ENCODE assay signal across 18 cellular contexts in genomic region chr11:46729110-46730027, GRCh38. TPM values are rescaled to one million over a fixed set of nuclear protein-coding genes. Genes with fewer than 3 reads are reported as not detected.
A peak's percentile ranks its signal among the peaks of the same experiment; 100 is the strongest.
DNase-seq lines count a peak whose midpoint lies in the region; ATAC-seq, FAIRE-seq and TF ChIP-seq lines count a peak whose summit lies in the region.
"Had no signal": no experiment of that assay in that cellular context is flagged by ENCODE, and none has a peak within 500 bp of the region (broad histone marks: within the 10 kb centered on the region; RNA-seq: fewer than 3 reads in every experiment).

No MANE protein-coding gene starts in this region.

- no peaks in the 10 kb centered on the region for H3K23me2 ChIP-seq in H1 (ENCODE audit: low read depth, low read length)

- H3K79me2 ChIP-seq in H1 (ENCODE audit: control insufficient read depth in 1 of 2, insufficient read depth in 2 of 2, low read length in 2 of 2) = no peaks in the 10 kb centered on the region

- H3K27me3 Mint-ChIP-seq in CD4-positive, alpha-beta memory T cell = no peaks in the 10 kb centered on the region

- FAIRE-seq in H1 (lab: Jason Lieb, UNC) = no peak

- H3K18ac ChIP-seq in H1 (ENCODE audit: extremely low read depth, low read length) = no peak overlapping the region

- H3K9ac ChIP-seq in H1 (replicated peaks in 1 of 4; ENCODE audit: extremely low read depth in 1 of 4, low read depth in 3 of 4, low read length in 3 of 4) = no peak overlapping the region
- H3K9ac ChIP-seq: BLaER1 had no signal

- intact Hi-C loops in right lobe of liver (cut with DNase I) = no loop called here
- intact Hi-C loops in CD4-positive, alpha-beta memory T cell (cut with micrococcal nuclease) = no loop called here

- no peak overlapping the region for H2BK15ac ChIP-seq in H1 (ENCODE audit: low read length)

- no peaks in the 10 kb centered on the region for H3K27me3 ChIP-seq in H1 (replicated peaks in 1 of 4; ENCODE audit: control insufficient read depth in 3 of 4, extremely low read depth in 1 of 4, insufficient read depth in 3 of 4, low read length in 3 of 4)
- H3K27me3 ChIP-seq in right lobe of liver = no peaks in the 10 kb centered on the region
- H3K27me3 ChIP-seq in CD4-positive, alpha-beta memory T cell (ENCODE audit: insufficient read depth, low read length) = no peaks in the 10 kb centered on the region
- H3K27me3 ChIP-seq: BLaER1 had no signal

- no peak overlapping the region for H2BK5ac ChIP-seq in H1 (ENCODE audit: low read depth, low read length)

- H3K79me1 ChIP-seq in H1 (ENCODE audit: low read depth, low read length) = no peaks in the 10 kb centered on the region

- no peak overlapping the region for H4K91ac ChIP-seq in H1 (replicated peaks; ENCODE audit: insufficient read length, low read length)

- H3K9me3 ChIP-seq in H1 (ENCODE audit: insufficient read depth in 2 of 2, low read depth in 1 of 2, low read length in 1 of 2) (no peaks in the 10 kb centered on the region), right lobe of liver (no peaks in the 10 kb centered on the region)
- no peaks in the 10 kb centered on the region for H3K9me3 ChIP-seq in CD4-positive, alpha-beta memory T cell (ENCODE audit: control insufficient read depth in 1 of 2, low read length in 2 of 2)
- H3K9me3 ChIP-seq: BLaER1 had no signal

- TF ChIP-seq POLR2A in H1 (IDR thresholded peaks at IDR 0.05; ENCODE audit: control extremely low read depth in 1 of 2, low read depth in 2 of 2, low read length in 2 of 2) (no peak), right lobe of liver (IDR thresholded peaks at IDR 0.05) (no peak)

- no peak overlapping the region for H3K23ac ChIP-seq in H1 (ENCODE audit: insufficient read length)

- no peaks in the 10 kb centered on the region for H3K4me1 Mint-ChIP-seq in CD4-positive, alpha-beta memory T cell

- TF ChIP-seq RAD21 in H1 (IDR thresholded peaks at IDR 0.05 in 1 of 2, conservative IDR thresholded peaks at IDR 0.05 in 1 of 2; ENCODE audit: low read depth in 2 of 2, low read length in 2 of 2) = no peak

- H3K4me3 Mint-ChIP-seq in CD4-positive, alpha-beta memory T cell = no peak overlapping the region

- H3K4me1 ChIP-seq in H1 (replicated peaks in 1 of 4; ENCODE audit: control insufficient read depth in 3 of 4, insufficient read depth in 4 of 4, low read length in 3 of 4) = peaks cover 0 to under 1% (median 0%) of the 10 kb centered on the region in 4 experiments; a peak in 2 of 7 replicates
- H3K4me1 ChIP-seq in right lobe of liver = peaks cover 0 to 35% (median 6%) of the 10 kb centered on the region in 4 donors
- H3K4me1 ChIP-seq in CD4-positive, alpha-beta memory T cell (ENCODE audit: insufficient read depth, low read length) = no peaks in the 10 kb centered on the region

- no peak overlapping the region for H3K4me2 ChIP-seq in H1 (ENCODE audit: insufficient read depth in 1 of 2, low read depth in 2 of 2, low read length in 2 of 2)
- H3K4me2 ChIP-seq: BLaER1 had no signal

- H4K5ac ChIP-seq in H1 (ENCODE audit: insufficient read length, low read depth, low read length) = no peak overlapping the region

- no peak overlapping the region for H3K56ac ChIP-seq in H1 (replicated peaks; ENCODE audit: insufficient read length, low read depth, low read length)

- no peak overlapping the region for H2BK120ac ChIP-seq in H1 (replicated peaks; ENCODE audit: low read depth, low read length)

- POLR2A ChIA-PET in H1 (lab: Charles Lee; ENCODE audit: partially characterized antibody) = interaction anchor here (1.3 kb wide), 1 partner anchor 9 kb away, joined by 3 read pairs; no protein-coding TSS in a partner anchor
- POLR2A ChIA-PET in CD4-positive, alpha-beta memory T cell (lab: Charles Lee; ENCODE audit: partially characterized antibody) = interaction anchor here (1.0 kb wide), 1 partner anchor 14 kb away, joined by 3 read pairs; no protein-coding TSS in a partner anchor

- H2BK12ac ChIP-seq in H1 (ENCODE audit: low read depth, low read length) = no peak overlapping the region

- no peak overlapping the region for H3K4ac ChIP-seq in H1 (replicated peaks; ENCODE audit: insufficient read length, low read depth, low read length)

- H4K20me1 ChIP-seq in H1 (replicated peaks in 1 of 2; ENCODE audit: control insufficient read depth in 1 of 2, insufficient read depth in 2 of 2, low read length in 2 of 2) = no peaks in the 10 kb centered on the region
- H4K20me1 ChIP-seq: BLaER1 had no signal

- H3K27ac ChIP-seq in H1 (ENCODE audit: low read depth, low read length) = no peak overlapping the region
- no peak overlapping the region for H3K27ac ChIP-seq in right lobe of liver
- no peak overlapping the region for H3K27ac ChIP-seq in CD4-positive, alpha-beta memory T cell (ENCODE audit: low read depth, low read length)
- H3K27ac ChIP-seq: BLaER1, SK-N-MC had no signal

- H2BK20ac ChIP-seq in H1 (ENCODE audit: low read length) = no peak overlapping the region

- CTCF ChIA-PET in H1 (lab: Charles Lee; ENCODE audit: partially characterized antibody) = interaction anchor here (0.8 to 2.0 kb wide), 3 partner anchors 51 to 60 kb away, joined by 3 to 7 read pairs (median 3); no protein-coding TSS in a partner anchor
- CTCF ChIA-PET in CD4-positive, alpha-beta memory T cell (lab: Charles Lee; ENCODE audit: partially characterized antibody) = interaction anchor here (0.6 kb wide), 1 partner anchor 44 kb away, joined by 3 read pairs; no protein-coding TSS in a partner anchor

- no peaks in the 10 kb centered on the region for H3K36me3 Mint-ChIP-seq in activated naive CD4-positive, alpha-beta T cell treated with anti-CD3 and anti-CD28 coated beads, Interleukin-2, amount 50 U/mL, for 72 hours
- no peaks in the 10 kb centered on the region for H3K36me3 Mint-ChIP-seq in CD4-positive, alpha-beta memory T cell

- no peak for TF ChIP-seq EP300 in H1 (IDR thresholded peaks at IDR 0.05; ENCODE audit: borderline replicate concordance in 1 of 2, low read depth in 2 of 2, low read length in 2 of 2)

- no peak for DNase-seq in activated naive CD4-positive, alpha-beta T cell treated with anti-CD3 and anti-CD28 coated beads, Interleukin-2, amount 50 U/mL, for 72 hours (ENCODE audit: low spot score in 2 of 2)
- DNase-seq in activated naive CD4-positive, alpha-beta T cell treated with Interleukin-2 at 50 U/mL for 16 hours = no peak
- DNase-seq in H1 (ENCODE audit: low read depth in 1 of 2, low spot score in 2 of 2) (no peak), right lobe of liver (peak in 1 of 3 donors; percentile 40), OCI-M2 (lab: John Stamatoyannopoulos, UW; ENCODE audit: unreplicated experiment) (no peak), NCI-H748 (lab: John Stamatoyannopoulos, UW; ENCODE audit: unreplicated experiment) (no peak)
- DNase-seq in CD4-positive, alpha-beta memory T cell = no peak
- DNase-seq: 8988T, GOT3, Kasumi-1, NCI-H1930, NCI-H2171, NCI-H524 treated with DMSO at 0.1 percent for 48 hours, OCI-M1 had no signal

- no peak for TF ChIP-seq CTCF in H1 (IDR thresholded peaks at IDR 0.05; ENCODE audit: control extremely low read depth in 1 of 3, insufficient read depth in 1 of 3, low read depth in 1 of 3, low read length in 3 of 3)
- no peak for TF ChIP-seq CTCF in right lobe of liver (IDR thresholded peaks at IDR 0.05)

- no peak overlapping the region for H3K4me3 ChIP-seq in H1 (ENCODE audit: extremely low read depth in 1 of 4, insufficient read depth in 2 of 4, low read depth in 3 of 4, low read length in 4 of 4)
- no peak overlapping the region for H3K4me3 ChIP-seq in right lobe of liver
- H3K4me3 ChIP-seq in CD4-positive, alpha-beta memory T cell (ENCODE audit: low read length in 2 of 2) = no peak overlapping the region
- H3K4me3 ChIP-seq: BLaER1, SK-N-MC had no signal

- H3K36me3 ChIP-seq in H1 (ENCODE audit: control insufficient read depth in 2 of 4, insufficient read depth in 4 of 4, low read length in 3 of 4) (no peaks in the 10 kb centered on the region), right lobe of liver (peaks cover 0 to 96% (median 46%) of the 10 kb centered on the region in 4 donors)
- no peaks in the 10 kb centered on the region for H3K36me3 ChIP-seq in CD4-positive, alpha-beta memory T cell (ENCODE audit: insufficient read depth, low read length)
- H3K36me3 ChIP-seq: BLaER1 had no signal

- H3K27ac Mint-ChIP-seq in activated naive CD4-positive, alpha-beta T cell treated with anti-CD3 and anti-CD28 coated beads, Interleukin-2, amount 50 U/mL, for 72 hours = peak overlapping the region; percentile 48 to 66
- no peak overlapping the region for H3K27ac Mint-ChIP-seq in CD4-positive, alpha-beta memory T cell

- H4K8ac ChIP-seq in H1 (ENCODE audit: extremely low read depth, insufficient read depth, low read length) = no peak overlapping the region

- peak overlapping the region; percentile 50; the same call in 1 of the 2 replicates for H2AFZ ChIP-seq in H1 (ENCODE audit: low read length)

- no peaks in the 10 kb centered on the region for H3K9me3 Mint-ChIP-seq in activated naive CD4-positive, alpha-beta T cell treated with anti-CD3 and anti-CD28 coated beads, Interleukin-2, amount 50 U/mL, for 72 hours
- H3K9me3 Mint-ChIP-seq in CD4-positive, alpha-beta memory T cell = no peaks in the 10 kb centered on the region

- ATAC-seq in activated naive CD4-positive, alpha-beta T cell treated with anti-CD3 and anti-CD28 coated beads, Interleukin-2, amount 50 U/mL, for 72 hours = no peak
- ATAC-seq in right lobe of liver = peak in 3 of 4 donors; percentile 3 to 33 (median 13)
- ATAC-seq in GM18867 (IDR thresholded peaks at IDR 0.05; ENCODE audit: unreplicated experiment) = no peak
- ATAC-seq: Right ventricle myocardium inferior had no signal

- WGBS in H1 (ENCODE audit: extremely low coverage in 1 of 2, insufficient coverage in 1 of 2, insufficient read length in 1 of 2, insufficient replicate concordance in 2 of 2, low coverage in 1 of 2, low lambda C conversion rate in 2 of 2, missing lambda C conversion rate in 1 of 2), 2 experiments = 88% methylated on average over 24 of the region's 24 CpGs; no CpG with 5 or more reads in 1 of the 2 experiments
- WGBS in right lobe of liver (ENCODE audit: insufficient coverage, low coverage, low lambda C conversion rate, missing lambda C conversion rate) = 51% methylated on average over 7 of the region's 24 CpGs

- no peak overlapping the region for H3K14ac ChIP-seq in H1 (ENCODE audit: insufficient read length)

- H2AK5ac ChIP-seq in H1 (ENCODE audit: low read depth, low read length) = no peak overlapping the region

RNA-seq across cellular contexts. Expression of gene F2, which starts 10.4 kb away (rescaled TPM):
- total RNA-seq in activated naive CD4-positive, alpha-beta T cell treated with anti-CD3 and anti-CD28 coated beads, Interleukin-2, amount 50 U/mL, for 72 hours = not detected
- total RNA-seq in H1 (2021; fragmentation: NEBNext Ultra II Directional; extraction: Animal tissue kit (Norgen Biotek cat#: 25700)) = not detected in 2 replicates
- polyA plus RNA-seq in H1 (2011; rRNA removed) = 0.11 and 0.25 TPM in 2 replicates
- polyA plus RNA-seq in H1 (2011; cell fraction: cytosol; rRNA removed) = 0.25 TPM
- 0.74 TPM for polyA plus RNA-seq in H1 (2011; cell fraction: nucleus; rRNA removed)
- 0.13 to 0.25 TPM (median 0.19 TPM) in 3 of 4 replicates, not detected in the other for polyA plus RNA-seq in H1 (2012, experiment 1 of 2)
- polyA plus RNA-seq in H1 (2012, experiment 2 of 2) = 0.13 TPM
- 0.02 TPM for polyA plus RNA-seq in H1 (2013, experiment 1 of 2)
- polyA plus RNA-seq in H1 (2013, experiment 2 of 2) = 0.06 TPM
- polyA minus RNA-seq in H1 (2011; rRNA and poly(A)+ RNA removed) = 0.28 TPM in 1 of 2 replicates, not detected in the other
- polyA minus RNA-seq in H1 (2011; cell fraction: cytosol; rRNA and poly(A)+ RNA removed) = not detected
- not detected for polyA minus RNA-seq in H1 (2011; cell fraction: nucleus; rRNA and poly(A)+ RNA removed)
- 1,000 to 10,000 TPM in 3 of 6 experiments, 100 to 1,000 TPM in 3; 825 to 1,339 (median 1,089) TPM for total RNA-seq in right lobe of liver
- not detected for total RNA-seq in CD4-positive, alpha-beta memory T cell
- polyA plus RNA-seq in CD4-positive, alpha-beta memory T cell = not detected
- total RNA-seq: Right ventricle myocardium inferior had no signal

RNA-seq across cellular contexts. Expression of gene ZNF408, which starts 28.5 kb away (rescaled TPM):
- total RNA-seq in activated naive CD4-positive, alpha-beta T cell treated with anti-CD3 and anti-CD28 coated beads, Interleukin-2, amount 50 U/mL, for 72 hours = 10 to 100 TPM; 13.6 to 16.9 TPM
- 10.7 and 11.0 TPM in 2 replicates for total RNA-seq in H1 (2021; fragmentation: NEBNext Ultra II Directional; extraction: Animal tissue kit (Norgen Biotek cat#: 25700))
- 11.0 and 16.9 TPM in 2 replicates for polyA plus RNA-seq in H1 (2011; rRNA removed)
- polyA plus RNA-seq in H1 (2011; cell fraction: cytosol; rRNA removed) = 10.9 TPM
- 15.5 TPM for polyA plus RNA-seq in H1 (2011; cell fraction: nucleus; rRNA removed)
- 6.9 to 10.3 TPM (median 9.8 TPM) in 4 replicates for polyA plus RNA-seq in H1 (2012, experiment 1 of 2)
- 10.6 TPM for polyA plus RNA-seq in H1 (2012, experiment 2 of 2)
- 6.4 TPM for polyA plus RNA-seq in H1 (2013, experiment 1 of 2)
- polyA plus RNA-seq in H1 (2013, experiment 2 of 2) = 5.3 TPM
- 6.8 and 9.3 TPM in 2 replicates for polyA minus RNA-seq in H1 (2011; rRNA and poly(A)+ RNA removed)
- 12.5 TPM for polyA minus RNA-seq in H1 (2011; cell fraction: cytosol; rRNA and poly(A)+ RNA removed)
- 14.9 TPM for polyA minus RNA-seq in H1 (2011; cell fraction: nucleus; rRNA and poly(A)+ RNA removed)
- 10 to 100 TPM in 1 of 6 experiments, 1 to 10 TPM in 5; 4.0 to 16.3 (median 6.9) TPM for total RNA-seq in right lobe of liver
- total RNA-seq in CD4-positive, alpha-beta memory T cell = 10 to 100 TPM; 18.9 to 20.0 TPM
- polyA plus RNA-seq in CD4-positive, alpha-beta memory T cell = 10 to 100 TPM in 1 of 2 donors, 1 to 10 TPM in 1; 5.7 to 12.7 TPM

RNA-seq across cellular contexts. Expression of gene ARHGAP1, which starts 28.9 kb away (rescaled TPM):
- 10 to 100 TPM; 39.9 to 46.8 TPM for total RNA-seq in activated naive CD4-positive, alpha-beta T cell treated with anti-CD3 and anti-CD28 coated beads, Interleukin-2, amount 50 U/mL, for 72 hours
- total RNA-seq in H1 (2021; fragmentation: NEBNext Ultra II Directional; extraction: Animal tissue kit (Norgen Biotek cat#: 25700)) = 58.8 and 63.3 TPM in 2 replicates
- polyA plus RNA-seq in H1 (2011; rRNA removed) = 28.6 and 42.8 TPM in 2 replicates
- 16.2 TPM for polyA plus RNA-seq in H1 (2011; cell fraction: cytosol; rRNA removed)
- polyA plus RNA-seq in H1 (2011; cell fraction: nucleus; rRNA removed) = 26.4 TPM
- 38.9 to 44.5 TPM (median 42.1 TPM) in 4 replicates for polyA plus RNA-seq in H1 (2012, experiment 1 of 2)
- polyA plus RNA-seq in H1 (2012, experiment 2 of 2) = 55.2 TPM
- polyA plus RNA-seq in H1 (2013, experiment 1 of 2) = 33.1 TPM
- polyA plus RNA-seq in H1 (2013, experiment 2 of 2) = 31.8 TPM
- 61.4 and 84.5 TPM in 2 replicates for polyA minus RNA-seq in H1 (2011; rRNA and poly(A)+ RNA removed)
- polyA minus RNA-seq in H1 (2011; cell fraction: cytosol; rRNA and poly(A)+ RNA removed) = 34.3 TPM
- 22.8 TPM for polyA minus RNA-seq in H1 (2011; cell fraction: nucleus; rRNA and poly(A)+ RNA removed)
- total RNA-seq in right lobe of liver = 10 to 100 TPM; 26.5 to 46.2 (median 30.9) TPM
- 10 to 100 TPM; 61.3 to 72.2 TPM for total RNA-seq in CD4-positive, alpha-beta memory T cell
- polyA plus RNA-seq in CD4-positive, alpha-beta memory T cell = 10 to 100 TPM; 39.0 to 85.8 TPM

Comparison
In these comparisons a context has a peak if more than half of its experiments do, and no peak if none do; other contexts are left out.
1. ATAC-seq: peak in right lobe of liver (3 of 4); none in activated naive CD4-positive, alpha-beta T cell treated with anti-CD3 and anti-CD28 coated beads, Interleukin-2, amount 50 U/mL, for 72 hours (0 of 2) and GM18867 (single experiment).
2. H3K27ac Mint-ChIP-seq: peak in activated naive CD4-positive, alpha-beta T cell treated with anti-CD3 and anti-CD28 coated beads, Interleukin-2, amount 50 U/mL, for 72 hours (2 of 2); none in CD4-positive, alpha-beta memory T cell (0 of 7).
3. RNA of gene F2, which starts 10.4 kb away (total RNA-seq): 825 to 1,339 TPM in right lobe of liver; not detected in H1, not detected in activated naive CD4-positive, alpha-beta T cell treated with anti-CD3 and anti-CD28 coated beads, Interleukin-2, amount 50 U/mL, for 72 hours and not detected in CD4-positive, alpha-beta memory T cell; every median in the first group is over 100 times any median in the second.